22 cellular contexts compared by ENCODE assay signal in the genomic region with DNA sequence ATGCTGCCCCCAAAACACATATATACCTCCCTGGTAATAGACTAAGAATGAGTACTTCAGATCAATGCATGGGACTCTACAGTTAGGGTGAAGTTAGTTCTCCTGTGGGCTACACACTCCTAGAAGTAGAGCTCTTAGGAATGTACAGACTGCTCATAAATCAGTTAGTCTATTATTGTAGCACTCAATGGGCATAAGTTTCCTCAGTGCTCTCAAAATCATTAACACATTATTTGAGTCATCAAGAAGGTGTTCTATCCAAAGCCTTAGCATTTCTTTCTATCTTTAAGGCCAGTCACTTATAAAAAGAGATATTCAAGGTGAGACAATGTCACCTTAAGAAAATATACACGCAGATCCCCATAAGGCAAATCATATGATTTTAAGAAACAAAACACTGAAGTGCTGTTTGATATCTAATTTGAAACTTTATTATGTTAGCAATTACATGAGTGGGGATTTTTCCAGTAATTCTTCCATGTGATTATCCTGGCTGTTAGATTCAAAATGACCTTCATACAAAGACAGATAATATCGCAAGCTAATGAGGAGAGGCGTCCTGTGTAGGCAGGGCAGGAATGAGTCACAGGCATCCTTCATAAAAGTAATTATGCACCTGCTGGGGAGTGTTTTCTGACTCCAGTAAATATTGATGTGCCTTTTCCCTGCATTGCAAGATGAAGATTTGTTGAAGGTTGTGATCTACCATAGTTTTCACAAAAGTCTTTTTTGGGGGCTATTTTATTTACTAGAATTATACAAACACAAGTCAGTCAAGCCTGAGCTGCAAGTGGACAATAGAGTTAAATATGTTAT.
DNase-seq lines count a peak whose midpoint lies in the region; ATAC-seq and TF ChIP-seq lines count a peak whose summit lies in the region.
"Had no signal": no experiment of that assay in that cellular context is flagged by ENCODE, and none has a peak within 500 bp of the region (broad histone marks: within the 10 kb centered on the region; RNA-seq: fewer than 3 reads in every experiment).

No MANE protein-coding gene starts in this region.

- TF ChIP-seq POLR2A in Peyer's patch (IDR thresholded peaks at IDR 0.05) = no peak

- no peaks in the 10 kb centered on the region for H3K36me3 ChIP-seq in Peyer's patch
- H3K36me3 ChIP-seq: esophagus muscularis mucosa, transverse colon had no signal

- H3K27me3 ChIP-seq in Peyer's patch = no peaks in the 10 kb centered on the region
- H3K27me3 ChIP-seq: esophagus muscularis mucosa, transverse colon had no signal

- intact Hi-C loops in left colon (cut with DNase I, micrococcal nuclease) = no loop called here

- DNase-seq in DMS153 treated with DMSO at 0.1 percent for 48 hours (lab: John Stamatoyannopoulos, UW; ENCODE audit: unreplicated experiment) (peak; percentile 44), NCI-H146 treated with DMSO at 0.1 percent for 48 hours (lab: John Stamatoyannopoulos, UW; ENCODE audit: unreplicated experiment) (peak; percentile 92), Peyer's patch (peak in 1 of 3 donors; percentile 69), left colon (peak; percentile 15 to 47), germinal center (ENCODE audit: low spot score) (no peak), NCI-H1694 treated with DMSO at 0.1 percent for 48 hours (lab: John Stamatoyannopoulos, UW) (no peak), NCI-H2029 treated with DMSO at 0.1 percent for 48 hours (lab: John Stamatoyannopoulos, UW) (no peak)
- DNase-seq in central memory CD4-positive, alpha-beta T cell = no peak
- DNase-seq: activated CD4-positive, alpha-beta memory T cell treated with anti-CD3 and anti-CD28 coated beads, Interleukin-2, amount 10 ng/mL, durations not matched to agents 7 days and 5 days; activated T-cell treated with anti-CD3 and anti-CD28 coated beads, Interleukin-2, amount 50 U/mL, for 4 hours; DMS 273 treated with DMSO at 0.1 percent for 48 hours; glutamatergic neuron; MV-4-11; NCI-H524; nephron progenitor cell; psoas muscle; T-cell; transverse colon had no signal

- peaks cover 0 to 3% (median 0%) of the 10 kb centered on the region in 4 donors for H3K4me1 ChIP-seq in Peyer's patch
- H3K4me1 ChIP-seq: esophagus muscularis mucosa, psoas muscle had no signal

- TF ChIP-seq CTCF in Peyer's patch (IDR thresholded peaks at IDR 0.05) = peak in 3 of 6 experiments; percentile 20 to 28 (median 22)

- H3K9me3 ChIP-seq in Peyer's patch = no peaks in the 10 kb centered on the region
- H3K9me3 ChIP-seq: esophagus muscularis mucosa, psoas muscle, transverse colon had no signal

- H3K4me3 ChIP-seq in Peyer's patch = no peak overlapping the region
- H3K4me3 ChIP-seq: esophagus muscularis mucosa, GM23338, psoas muscle, transverse colon had no signal

- ATAC-seq in left colon = peak; percentile 99
- ATAC-seq: activated T-cell treated with anti-CD3 and anti-CD28 coated beads, Interleukin-2, amount 50 U/mL, for 4 hours; GM23338; T-cell had no signal

- peak overlapping the region in 3 of 4 donors; percentile 49 to 69 (median 55) for H3K27ac ChIP-seq in Peyer's patch
- H3K27ac ChIP-seq: esophagus muscularis mucosa, HL-60, psoas muscle, VCaP had no signal

Comparison
In these comparisons a context has a peak if more than half of its experiments do, and no peak if none do; other contexts are left out.
1. DNase-seq: peak in DMS153 treated with DMSO at 0.1 percent for 48 hours (single experiment), NCI-H146 treated with DMSO at 0.1 percent for 48 hours (single experiment) and left colon (2 of 2); none in germinal center (single experiment), NCI-H1694 treated with DMSO at 0.1 percent for 48 hours (single experiment), central memory CD4-positive, alpha-beta T cell (single experiment) and NCI-H2029 treated with DMSO at 0.1 percent for 48 hours (single experiment).